ENCODE assay signal across 1 cellular context in the genomic region with DNA sequence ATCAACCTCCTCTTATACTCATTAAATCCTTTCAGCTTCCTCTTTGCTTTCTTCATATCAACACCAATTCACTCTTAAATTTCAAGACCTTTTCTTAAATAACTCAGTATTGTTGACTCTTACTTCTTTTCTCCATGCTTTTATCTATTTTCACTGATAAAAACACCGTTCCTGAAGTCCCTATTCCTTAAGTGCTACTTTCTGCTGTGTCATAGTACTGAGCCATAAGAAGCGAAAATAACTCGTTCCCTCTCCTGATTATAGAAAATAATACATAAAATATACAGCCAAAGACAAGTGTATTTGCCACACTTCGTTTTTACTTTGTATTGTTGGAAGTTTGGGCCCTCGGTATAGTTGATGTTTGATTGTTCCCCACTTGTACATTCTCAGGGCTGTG.
TF ChIP-seq lines count a peak whose summit lies in the region.

No MANE protein-coding gene starts in this region.

TF ChIP-seq in K562, 482 proteins besides CTCF, POLR2A, EP300 and RAD21 (continued from another document):
- TF ChIP-seq ZNF280B (CRISPR knock-in tag; IDR thresholded peaks at IDR 0.05) (no peak), KAT8 (IDR thresholded peaks at IDR 0.05; ENCODE audit: low read depth) (no peak)
